Comparison of ENCODE assay signal across 8 cellular contexts in genomic region chr9:35658894-35659220, GRCh38. TPM values are rescaled to one million over a fixed set of nuclear protein-coding genes. Genes with fewer than 3 reads are reported as not detected.
DNase-seq lines count a peak whose midpoint lies in the region; ATAC-seq and TF ChIP-seq lines count a peak whose summit lies in the region.

No MANE protein-coding gene starts in this region.

- peak overlapping the region; percentile 85 for H3K4me3 ChIP-seq in iPS-11a (ENCODE audit: low read depth, low read length)
- peak overlapping the region; percentile 78 to 93 (median 87) for H3K4me3 ChIP-seq in spleen

- TF ChIP-seq POLR2A in spleen (IDR thresholded peaks at IDR 0.05), result no peak

- no peaks in the 10 kb centered on the region for H3K9me3 ChIP-seq in spleen

- peaks cover 0 to 32% (median 13%) of the 10 kb centered on the region in 6 donors for H3K36me3 ChIP-seq in spleen

- DNase-seq in NCI-H146 (lab: John Stamatoyannopoulos, UW), result peak; percentile 58
- no peak for DNase-seq in NCI-H146 treated with DMSO at 0.1 percent for 48 hours (lab: John Stamatoyannopoulos, UW; ENCODE audit: unreplicated experiment)
- DNase-seq in Kasumi-1 (lab: John Stamatoyannopoulos, UW), result peak; percentile 47 to 59
- no peak for DNase-seq in spleen
- DNase-seq in GOT3 (lab: John Stamatoyannopoulos, UW), result no peak

- H3K27ac ChIP-seq in angular gyrus (ENCODE audit: low read depth, low read length), result peak overlapping the region; percentile 100
- H3K27ac ChIP-seq in spleen, result peak overlapping the region; percentile 91 to 98 (median 97)

- H3K4me1 ChIP-seq in spleen, result peaks cover 38 to 89% (median 60%) of the 10 kb centered on the region in 6 donors

- no peak for ATAC-seq in GM19452 (IDR thresholded peaks at IDR 0.05; ENCODE audit: unreplicated experiment)

- 0 to 4% (median 1%) methylated on average over 4 of the region's 4 CpGs for WGBS in spleen, 5 donors

- H3K27me3 ChIP-seq in spleen (replicated peaks in 1 of 7), result no peaks in the 10 kb centered on the region

- TF ChIP-seq CTCF in spleen (IDR thresholded peaks at IDR 0.05 in 8 of 11, conservative IDR thresholded peaks at IDR 0.05 in 3 of 11), result no peak

- intact Hi-C loops in spleen (cut with DNase I; ENCODE audit: low total_unique reads), result loop anchor here (5.0 kb wide), 1 partner anchor 73 kb away; the partner anchor contains the start of genes CREB3 and TLN1

RNA-seq across cellular contexts. Expression of gene CCDC107, which starts 0.8 kb away (rescaled TPM):
- total RNA-seq in spleen, result 10 to 100 TPM; 14.4 to 24.2 (median 20.8) TPM
- polyA plus RNA-seq in spleen, result 10 to 100 TPM; 35.3 to 46.9 (median 37.0) TPM

RNA-seq across cellular contexts. Expression of gene RMRP, which starts 1.0 kb away (rescaled TPM):
- over 10,000 TPM in 5 of 7 donors, 1,000 to 10,000 TPM in 2; 5,541 to 28,996 (median 23,209) TPM for total RNA-seq in spleen
- 100 to 1,000 TPM in 1 of 3 donors, 10 to 100 TPM in 1, not detected in 1; 42.1 to 285 TPM for polyA plus RNA-seq in spleen

RNA-seq across cellular contexts. Expression of gene ARHGEF39, which starts 6.1 kb away (rescaled TPM):
- total RNA-seq in spleen, result 1 to 10 TPM in 6 of 7 donors, under 1 TPM in 1; 0.95 to 2.8 (median 1.4) TPM
- polyA plus RNA-seq in spleen, result 1 to 10 TPM in 2 of 3 donors, under 1 TPM in 1; 0.89 to 2.9 (median 1.1) TPM

RNA-seq across cellular contexts. Expression of gene SIT1, which starts 8.1 kb away (rescaled TPM):
- total RNA-seq in spleen, result 10 to 100 TPM; 24.2 to 44.9 (median 27.5) TPM
- polyA plus RNA-seq in spleen, result 10 to 100 TPM; 71.7 to 82.7 (median 82.7) TPM

RNA-seq across cellular contexts. Expression of gene CA9, which starts 14.9 kb away (rescaled TPM):
- total RNA-seq in spleen, result not detected
- polyA plus RNA-seq in spleen, result under 1 TPM in 2 of 3 donors, not detected in 1; 0.26 to 0.30 TPM

Comparison
In these comparisons a context has a peak if more than half of its experiments do, and no peak if none do; other contexts are left out.
1. DNase-seq: peak in NCI-H146 (single experiment) and Kasumi-1 (2 of 2); none in NCI-H146 treated with DMSO at 0.1 percent for 48 hours (single experiment), spleen (single experiment) and GOT3 (single experiment).